8 cellular contexts compared by ENCODE assay signal in the genomic region with DNA sequence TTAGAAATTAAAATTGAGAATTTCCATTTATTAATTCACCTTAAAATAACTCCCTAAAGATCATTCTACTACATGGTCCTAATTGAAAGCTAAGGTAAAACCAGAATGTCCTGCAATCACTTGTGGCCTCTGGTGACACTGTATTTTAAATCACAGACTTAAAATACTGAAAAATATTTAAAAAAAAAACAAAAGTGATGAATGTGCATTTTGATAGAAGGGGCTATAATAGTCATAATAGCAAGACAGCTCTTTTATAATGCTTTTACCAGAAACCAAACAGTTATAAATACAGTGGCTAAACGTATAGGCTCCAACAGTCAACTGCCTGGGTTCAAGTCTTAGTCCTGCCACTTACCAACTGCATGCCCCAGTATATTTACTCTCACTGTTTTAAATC.
"Had no signal": no experiment of that assay in that cellular context is flagged by ENCODE, and none has a peak within 500 bp of the region (broad histone marks: within the 10 kb centered on the region; RNA-seq: fewer than 3 reads in every experiment).

No MANE protein-coding gene starts in this region.

- DNase-seq: GM23248, GOT3, H7, HFFc6, KBM-7 had no signal

- H3K4me3 Mint-ChIP-seq: HFFc6 had no signal

- H2AFZ ChIP-seq: GM23248 had no signal

- H3K9me3 ChIP-seq: HAP-1 had no signal

- H3K27ac ChIP-seq: GM23248, HL-60 had no signal

- H3K9me3 Mint-ChIP-seq: HFFc6 had no signal

- ATAC-seq: HCT116 had no signal

- H3K27ac Mint-ChIP-seq: HFFc6 had no signal

- H3K4me3 ChIP-seq: GM23248, HAP-1 had no signal

- H3K9ac ChIP-seq: GM23248 had no signal
